15 cellular contexts compared by ENCODE assay signal in genomic region chr5:139190125-139190524, GRCh38. TPM values are rescaled to one million over a fixed set of nuclear protein-coding genes. Genes with fewer than 3 reads are reported as not detected.
DNase-seq lines count a peak whose midpoint lies in the region; ATAC-seq and TF ChIP-seq lines count a peak whose summit lies in the region.
"Had no signal": no experiment of that assay in that cellular context is flagged by ENCODE, and none has a peak within 500 bp of the region (broad histone marks: within the 10 kb centered on the region; RNA-seq: fewer than 3 reads in every experiment).

No MANE protein-coding gene starts in this region.

- no peak for TF ChIP-seq CTCF in foreskin fibroblast (IDR thresholded peaks at IDR 0.05; ENCODE audit: low read depth, low read length)
- no peak for TF ChIP-seq CTCF in omental fat pad (IDR thresholded peaks at IDR 0.05)
- no peak for TF ChIP-seq CTCF in vagina (IDR thresholded peaks at IDR 0.05)

- H3K27ac ChIP-seq in vagina: peak overlapping the region; percentile 1
- H3K27ac ChIP-seq: 22Rv1 had no signal

- H3K4me3 ChIP-seq in foreskin fibroblast (ENCODE audit: low read depth in 1 of 2, low read length in 2 of 2) (no peak overlapping the region), vagina (no peak overlapping the region)
- H3K4me3 ChIP-seq: ovary had no signal

- no peak for TF ChIP-seq POLR2A in vagina (IDR thresholded peaks at IDR 0.05)

- DNase-seq in SKM-1 treated with dmso at 0.1 percent for 144 hours (lab: John Stamatoyannopoulos, UW; ENCODE audit: unreplicated experiment): peak; percentile 12
- no peak for DNase-seq in SKM-1 (lab: John Stamatoyannopoulos, UW; ENCODE audit: unreplicated experiment)
- peak; percentile 70 to 79 for DNase-seq in foreskin fibroblast
- DNase-seq in omental fat pad (ENCODE audit: low spot score): no peak
- no peak for DNase-seq in vagina (ENCODE audit: extremely low spot score in 2 of 2)
- DNase-seq in mesenteric fat pad (ENCODE audit: low spot score): no peak
- DNase-seq in amniotic stem cell (lab: John Stamatoyannopoulos, UW): no peak
- DNase-seq: activated naive CD8-positive, alpha-beta T cell treated with anti-CD3 and anti-CD28 coated beads, Interleukin-2, amount 50 U/mL, for 24 hours; activated T-cell treated with anti-CD3 and anti-CD28 coated beads, Interleukin-2, amount 50 U/mL, for 1 hour; effector memory CD4-positive, alpha-beta T cell; hippocampal formation; NCI-H524 treated with DMSO at 0.1 percent for 48 hours; ovary had no signal

- H3K4me1 ChIP-seq in vagina: no peaks in the 10 kb centered on the region

- ATAC-seq in omental fat pad (ENCODE audit: low FRiP score): peak; percentile 68
- no peak for ATAC-seq in HG02588 (IDR thresholded peaks at IDR 0.05; ENCODE audit: unreplicated experiment)
- ATAC-seq: activated naive CD8-positive, alpha-beta T cell treated with anti-CD3 and anti-CD28 coated beads, Interleukin-2, amount 50 U/mL, for 24 hours had no signal

- H3K27me3 ChIP-seq in vagina: no peaks in the 10 kb centered on the region
- H3K27me3 ChIP-seq: ovary had no signal

- intact Hi-C loops in vagina (cut with DNase I): no loop called here

- no peaks in the 10 kb centered on the region for H3K36me3 ChIP-seq in vagina
- H3K36me3 ChIP-seq: ovary had no signal

- no peaks in the 10 kb centered on the region for H3K9me3 ChIP-seq in vagina
- H3K9me3 ChIP-seq: ovary had no signal

RNA-seq across cellular contexts. Expression of gene SIL1, which starts 8.0 kb away (rescaled TPM):
- total RNA-seq in omental fat pad (10 to 100 TPM; 34.7 to 66.0 (median 38.9) TPM), vagina (35.6 TPM), mesenteric fat pad (66.6 TPM)

Comparison
In these comparisons a context has a peak if more than half of its experiments do, and no peak if none do; other contexts are left out.
1. DNase-seq: peak in SKM-1 treated with dmso at 0.1 percent for 144 hours (single experiment) and foreskin fibroblast (2 of 2); none in SKM-1 (single experiment), omental fat pad (single experiment), vagina (0 of 2), mesenteric fat pad (single experiment) and amniotic stem cell (single experiment).